Comparison of ENCODE assay signal across 22 cellular contexts in the genomic region with DNA sequence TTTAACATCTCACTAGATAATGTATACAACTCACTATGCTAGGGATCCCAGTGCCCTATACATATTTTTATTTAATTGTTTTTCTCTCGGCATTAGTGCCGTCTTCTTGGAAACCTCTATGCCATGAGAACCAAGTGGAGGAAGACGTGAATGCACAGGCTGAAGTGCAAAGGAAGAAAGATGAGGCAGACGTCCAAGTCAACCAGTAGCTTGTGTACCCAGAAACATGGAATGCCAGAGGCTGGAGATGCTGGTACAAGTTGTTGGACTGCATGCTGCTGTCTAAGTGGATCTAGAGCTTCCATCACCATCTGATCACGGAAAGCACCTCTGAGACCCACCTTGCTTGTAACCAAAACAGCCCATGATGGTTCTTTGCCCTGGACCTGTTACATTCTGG. TPM values are rescaled to one million over a fixed set of nuclear protein-coding genes. Genes with fewer than 3 reads are reported as not detected.
DNase-seq lines count a peak whose midpoint lies in the region; ATAC-seq, FAIRE-seq and TF ChIP-seq lines count a peak whose summit lies in the region.
"Had no signal": no experiment of that assay in that cellular context is flagged by ENCODE, and none has a peak within 500 bp of the region (broad histone marks: within the 10 kb centered on the region; RNA-seq: fewer than 3 reads in every experiment).

No MANE protein-coding gene starts in this region.

- H4K20me1 ChIP-seq in PC-3 (ENCODE audit: low read length), result no peaks in the 10 kb centered on the region
- no peaks in the 10 kb centered on the region for H4K20me1 ChIP-seq in astrocyte (ENCODE audit: insufficient read depth, low read length)

- H3F3A ChIP-seq in PC-3 (ENCODE audit: low read length, unreplicated experiment), result no peaks in the 10 kb centered on the region

- H3K27ac ChIP-seq in PC-3 (ENCODE audit: low read length) (peak overlapping the region; percentile 31; the same call in 1 of the 2 replicates), astrocyte (ENCODE audit: low read depth, low read length) (peak overlapping the region; percentile 60), aorta (ENCODE audit: low read depth in 1 of 2, low read length in 2 of 2) (no peak overlapping the region)

- ATAC-seq in PC-3 (peak; percentile 16; the same call in 1 of the 2 replicates), left lobe of liver (peak; percentile 27), HG03565 (IDR thresholded peaks at IDR 0.05; ENCODE audit: unreplicated experiment) (no peak), aorta (ENCODE audit: low FRiP score) (no peak)
- ATAC-seq: T-cell had no signal

- no peak for FAIRE-seq in astrocyte (lab: Jason Lieb, UNC)
- FAIRE-seq: GM12891 had no signal

- H3K9ac ChIP-seq in PC-3 (ENCODE audit: low read length) (no peak overlapping the region), astrocyte (ENCODE audit: low read length) (peak overlapping the region; percentile 28)

- no peaks in the 10 kb centered on the region for H3K36me3 Mint-ChIP-seq in astrocyte (ENCODE audit: low read depth, unreplicated experiment)
- H3K36me3 Mint-ChIP-seq: CD8-positive, alpha-beta memory T cell; T-cell had no signal

- no peak for TF ChIP-seq CTCF in PC-3 (conservative IDR thresholded peaks at IDR 0.05; ENCODE audit: low read depth, low read length)
- no peak for TF ChIP-seq CTCF in astrocyte (IDR thresholded peaks at IDR 0.05; ENCODE audit: insufficient read depth, low read depth, low read length)

- peak; percentile 44 for DNase-seq in A172 (ENCODE audit: low spot score)
- DNase-seq in PC-3, result no peak
- peak; percentile 54 for DNase-seq in astrocyte (ENCODE audit: low read depth)
- DNase-seq in left lobe of liver (ENCODE audit: low spot score), result no peak
- no peak for DNase-seq in cardiac septum (ENCODE audit: low spot score)
- DNase-seq in aorta, result no peak
- no peak for DNase-seq in NCI-H2107 treated with DMSO at 0.1 percent for 48 hours (lab: John Stamatoyannopoulos, UW; ENCODE audit: unreplicated experiment)
- DNase-seq: 8988T; Calu3; CD8-positive, alpha-beta memory T cell; DMS153; Kasumi-1; NCI-H1417 treated with DMSO at 0.1 percent for 48 hours; NCI-H2227 treated with DMSO at 0.1 percent for 48 hours; NCI-H524 treated with DMSO at 0.1 percent for 48 hours; NCI-H82; OCI-M1; SHP77; T-cell had no signal

- H3K4me2 ChIP-seq in PC-3 (ENCODE audit: low read length), result peak overlapping the region; percentile 14
- peak overlapping the region; percentile 64 for H3K4me2 ChIP-seq in astrocyte (ENCODE audit: low read length)

- intact Hi-C loops in PC-3 (cut with micrococcal nuclease) (no loop called here), cardiac septum (cut with DNase I) (no loop called here), aorta (cut with DNase I) (no loop called here)

- no peak overlapping the region for H3K4me3 Mint-ChIP-seq in astrocyte (ENCODE audit: unreplicated experiment)
- H3K4me3 Mint-ChIP-seq: CD8-positive, alpha-beta memory T cell; T-cell had no signal

- H3K9me3 ChIP-seq in PC-3 (ENCODE audit: low read length), result no peaks in the 10 kb centered on the region
- no peaks in the 10 kb centered on the region for H3K9me3 ChIP-seq in astrocyte (ENCODE audit: insufficient read depth, low read depth, low read length)
- no peaks in the 10 kb centered on the region for H3K9me3 ChIP-seq in aorta (ENCODE audit: control insufficient read depth, low read length)
- H3K9me3 ChIP-seq: MG63 had no signal

- H3K4me1 ChIP-seq in PC-3 (ENCODE audit: insufficient read depth, low read length) (peaks cover 29% of the 10 kb centered on the region), astrocyte (ENCODE audit: insufficient read depth, low read length) (peaks cover 13% of the 10 kb centered on the region), aorta (ENCODE audit: control insufficient read depth in 1 of 2, insufficient read depth in 2 of 2, low read length in 2 of 2) (no peaks in the 10 kb centered on the region)

- H2AFZ ChIP-seq in PC-3 (ENCODE audit: low read length) (peak overlapping the region; percentile 56), astrocyte (ENCODE audit: low read depth, low read length) (peak overlapping the region; percentile 23)

- no peak overlapping the region for H3K27ac Mint-ChIP-seq in astrocyte (ENCODE audit: unreplicated experiment)
- H3K27ac Mint-ChIP-seq: CD8-positive, alpha-beta memory T cell; T-cell had no signal

- POLR2A ChIA-PET in PC-3 (lab: Charles Lee; ENCODE audit: unreplicated experiment), result interaction anchor here (0.5 kb wide), 1 partner anchor 14 kb away, joined by 9 read pairs; a partner anchor contains a TSS

- no peaks in the 10 kb centered on the region for H3K36me3 ChIP-seq in PC-3 (ENCODE audit: low read depth, low read length)
- no peaks in the 10 kb centered on the region for H3K36me3 ChIP-seq in astrocyte (ENCODE audit: insufficient read depth, low read length)
- H3K36me3 ChIP-seq in aorta (ENCODE audit: control insufficient read depth in 1 of 2, insufficient read depth in 2 of 2, low read length in 1 of 2), result no peaks in the 10 kb centered on the region
- H3K36me3 ChIP-seq: MG63 had no signal

- H3K27me3 Mint-ChIP-seq in astrocyte (ENCODE audit: low read depth, unreplicated experiment), result peaks cover 2% of the 10 kb centered on the region
- H3K27me3 Mint-ChIP-seq: CD8-positive, alpha-beta memory T cell; T-cell had no signal

- peaks cover 4% of the 10 kb centered on the region for H3K4me1 Mint-ChIP-seq in astrocyte (ENCODE audit: low read depth, unreplicated experiment)
- H3K4me1 Mint-ChIP-seq: CD8-positive, alpha-beta memory T cell; T-cell had no signal

- WGBS in aorta, 2 donors, result 81% methylated on average over 5 of the region's 5 CpGs

- H3K9me2 ChIP-seq in PC-3 (replicated peaks; ENCODE audit: low read length), result no peaks in the 10 kb centered on the region

- H3K79me2 ChIP-seq in PC-3 (ENCODE audit: low read length) (no peaks in the 10 kb centered on the region), astrocyte (ENCODE audit: insufficient read depth, low read length) (no peaks in the 10 kb centered on the region)

- no peaks in the 10 kb centered on the region for H3K27me3 ChIP-seq in PC-3 (ENCODE audit: low read length)
- H3K27me3 ChIP-seq in astrocyte (ENCODE audit: insufficient read depth, low read length), result no peaks in the 10 kb centered on the region
- no peaks in the 10 kb centered on the region for H3K27me3 ChIP-seq in aorta (ENCODE audit: control insufficient read depth in 1 of 2, insufficient read depth in 2 of 2, low read length in 1 of 2)
- H3K27me3 ChIP-seq: MG63 had no signal

- H3K9me3 Mint-ChIP-seq in astrocyte (ENCODE audit: unreplicated experiment), result no peaks in the 10 kb centered on the region
- H3K9me3 Mint-ChIP-seq: CD8-positive, alpha-beta memory T cell; T-cell had no signal

- H3K4me3 ChIP-seq in PC-3 (ENCODE audit: low read length) (0 out of 2 replicates have a peak overlapping the region, but pooled peaks have one; percentile 5), astrocyte (ENCODE audit: insufficient read depth, low read depth, low read length) (no peak overlapping the region), aorta (ENCODE audit: low read length in 2 of 2) (no peak overlapping the region)
- H3K4me3 ChIP-seq: MG63 had no signal

- CTCF ChIA-PET in PC-3 (lab: Charles Lee), result no interaction called here

- no TSS peak for BruUV-seq in PC-3 (replicated peaks; lab: Mats Ljungman, UMichigan)

RNA-seq across cellular contexts. Expression of a gene that starts 12.5 kb away (rescaled TPM):
- total RNA-seq in A172 (2014; rRNA removed; shearing (Covaris generic)), result 22.0 and 30.1 TPM in 2 replicates
- 13.7 and 23.8 TPM in 2 replicates for total RNA-seq in PC-3 (2014; rRNA removed)
- total RNA-seq in astrocyte, result 14.0 TPM in 2 replicates
- total RNA-seq in left lobe of liver, result 9.7 TPM
- 7.3 TPM for total RNA-seq in cardiac septum
- total RNA-seq in aorta, result 1 to 10 TPM; 6.0 to 8.0 TPM
- 1 to 10 TPM; 3.5 to 7.5 TPM for polyA plus RNA-seq in aorta

RNA-seq across cellular contexts. Expression of a gene that starts 14.4 kb away (rescaled TPM):
- 298 and 318 TPM in 2 replicates for total RNA-seq in A172 (2014; rRNA removed; shearing (Covaris generic))
- total RNA-seq in PC-3 (2014; rRNA removed) (148 and 160 TPM in 2 replicates), astrocyte (104 and 120 TPM in 2 replicates), left lobe of liver (47.8 TPM), cardiac septum (55.0 TPM), aorta (100 to 1,000 TPM; 117 to 125 TPM)
- 100 to 1,000 TPM in 1 of 2 donors, 10 to 100 TPM in 1; 69.2 to 101 TPM for polyA plus RNA-seq in aorta

Comparison
In these comparisons a context has a peak if more than half of its experiments do, and no peak if none do; other contexts are left out.
1. DNase-seq: peak in A172 (single experiment) and astrocyte (single experiment); none in PC-3 (single experiment), left lobe of liver (single experiment), cardiac septum (single experiment), aorta (0 of 2) and NCI-H2107 treated with DMSO at 0.1 percent for 48 hours (single experiment).
2. ATAC-seq: peak in PC-3 (single experiment) and left lobe of liver (single experiment); none in HG03565 (single experiment) and aorta (single experiment).
3. H3K27ac ChIP-seq: peak in PC-3 (single experiment) and astrocyte (single experiment); none in aorta (0 of 2).